25 cellular contexts compared by ENCODE assay signal in genomic region chr2:189467593-189467992, GRCh38.
"Had no signal": no experiment of that assay in that cellular context is flagged by ENCODE, and none has a peak within 500 bp of the region (broad histone marks: within the 10 kb centered on the region; RNA-seq: fewer than 3 reads in every experiment).

No MANE protein-coding gene starts in this region.

- H3K9me3 Mint-ChIP-seq: mesothelial cell of epicardium; naive B cell; natural killer cell; stimulated activated naive B cell treated with anti-CD40 and anti-IgM and Interleukin-4, amounts not matched to agents 10 μg/mL and 1 μg/mL and 100 μg/mL, for 72 hours had no signal

- H3K27ac Mint-ChIP-seq: naive B cell; natural killer cell; progenitor cell of endocrine pancreas; stimulated activated naive B cell treated with anti-CD40 and anti-IgM and Interleukin-4, amounts not matched to agents 10 μg/mL and 1 μg/mL and 100 μg/mL, for 72 hours had no signal

- H3K4me1 Mint-ChIP-seq: natural killer cell had no signal

- H3K4me3 Mint-ChIP-seq: mesothelial cell of epicardium; naive B cell; natural killer cell; stimulated activated naive B cell treated with anti-CD40 and anti-IgM and Interleukin-4, amounts not matched to agents 10 μg/mL and 1 μg/mL and 100 μg/mL, for 72 hours had no signal

- FAIRE-seq: keratinocyte had no signal

- H3K4me1 ChIP-seq: left lung, upper lobe of left lung had no signal

- H3K4me3 ChIP-seq: left lung, lung, ovary, right atrium auricular region, skin epidermis, stomach, testis, thyroid gland, transverse colon, upper lobe of left lung had no signal

- H3K27ac ChIP-seq: left lung, ovary, right atrium auricular region, skin epidermis, stomach, testis, thyroid gland, transverse colon, upper lobe of left lung had no signal

- H3K9me3 ChIP-seq: left lung, ovary, right atrium auricular region, stomach, testis, thyroid gland, transverse colon, upper lobe of left lung had no signal

- H3K36me3 ChIP-seq: ovary had no signal

- H3K27me3 ChIP-seq: left lung, ovary, right atrium auricular region, stomach, testis, thyroid gland, transverse colon, upper lobe of left lung had no signal

- DNase-seq: hippocampal formation; kidney glomerular epithelial cell; left cardiac atrium; left lung; mesendoderm; naive B cell; natural killer cell; ovary; stimulated activated CD4-positive, alpha-beta T cell treated with anti-CD3 and anti-CD28 coated beads, Interleukin-12 subunit alpha, Interleukin-12 subunit beta, amount 100 ng/mL, for 4 hours; stimulated activated CD4-positive, alpha-beta T cell treated with anti-CD3 and anti-CD28 coated beads, Interleukin-15, amount 100 ng/mL, for 24 hours; stimulated activated CD4-positive, alpha-beta T cell treated with anti-CD3 and anti-CD28 coated beads, Interleukin-2, amount 100 ng/mL, for 24 hours; stimulated activated CD4-positive, alpha-beta T cell treated with anti-CD3 and anti-CD28 coated beads, Interleukin-4, amount 100 ng/mL, for 1 hour; stimulated activated naive B cell treated with anti-CD40 and anti-IgM and Interleukin-4, amounts not matched to agents 10 μg/mL and 1 μg/mL and 100 μg/mL, for 72 hours; stimulated activated naive CD8-positive, alpha-beta T cell treated with anti-CD3 and anti-CD28 coated beads, Interleukin-15, Interleukin-2, amounts not matched to agents 100 U/mL and 50 U/mL, for 24 hours; stomach; testis; thyroid gland; transverse colon; upper lobe of left lung had no signal

- ATAC-seq: natural killer cell; stimulated activated naive CD8-positive, alpha-beta T cell treated with anti-CD3 and anti-CD28 coated beads, Interleukin-15, Interleukin-2, amounts not matched to agents 100 U/mL and 50 U/mL, for 24 hours had no signal

- H3K27me3 Mint-ChIP-seq: naive B cell; progenitor cell of endocrine pancreas; stimulated activated naive B cell treated with anti-CD40 and anti-IgM and Interleukin-4, amounts not matched to agents 10 μg/mL and 1 μg/mL and 100 μg/mL, for 72 hours had no signal
